9 cellular contexts compared by ENCODE assay signal in the genomic region with DNA sequence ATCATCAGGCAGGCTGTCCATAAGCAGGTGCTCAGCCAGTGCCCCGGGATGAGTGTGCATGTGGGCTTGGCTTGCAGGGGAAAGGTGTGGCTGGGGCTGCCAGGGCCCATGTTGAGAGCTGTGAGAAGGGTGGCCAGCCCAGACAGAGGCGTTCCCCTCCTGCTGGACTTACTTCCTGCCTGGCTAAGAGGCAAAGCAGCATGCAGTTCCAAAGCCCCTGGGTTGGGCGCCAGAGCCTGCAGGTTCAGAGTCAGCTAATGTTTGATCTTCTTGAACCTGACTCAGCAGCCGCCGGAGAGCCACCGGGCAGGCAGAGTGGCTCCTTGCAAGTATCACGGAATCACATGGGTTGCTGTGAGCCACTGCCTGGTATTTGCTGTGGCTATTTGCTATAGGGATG.
A peak's percentile ranks its signal among the peaks of the same experiment; 100 is the strongest.
DNase-seq lines count a peak whose midpoint lies in the region; TF ChIP-seq lines count a peak whose summit lies in the region.
"Had no signal": no experiment of that assay in that cellular context is flagged by ENCODE, and none has a peak within 500 bp of the region (broad histone marks: within the 10 kb centered on the region; RNA-seq: fewer than 3 reads in every experiment).

No MANE protein-coding gene starts in this region.

- H3K36me3 Mint-ChIP-seq in glutamatergic neuron (ENCODE audit: unreplicated experiment), result peaks cover 14% of the 10 kb centered on the region
- no peaks in the 10 kb centered on the region for H3K36me3 Mint-ChIP-seq in type B pancreatic cell

- H3K27ac ChIP-seq in PC-9, result peak overlapping the region; percentile 50

- H3K4me3 Mint-ChIP-seq in glutamatergic neuron (ENCODE audit: unreplicated experiment), result peak overlapping the region; percentile 73
- no peak overlapping the region for H3K4me3 Mint-ChIP-seq in type B pancreatic cell

- POLR2A ChIA-PET in PC-9 (lab: Charles Lee; ENCODE audit: unreplicated experiment), result interaction anchor here (0.5 kb wide), 1 partner anchor 102 kb away, joined by 6 read pairs; no protein-coding TSS in a partner anchor

- intact Hi-C loops in PC-9 (cut with micrococcal nuclease; ENCODE audit: unreplicated experiment), result loop anchor here (1.0 to 10.0 kb wide), 4 partner anchors 127 to 366 kb away; no protein-coding TSS in a partner anchor

- CTCF ChIA-PET in PC-9 (lab: Charles Lee), result interaction anchor here (0.5 to 1.2 kb wide), 3 partner anchors 156 to 169 kb away, joined by 3 to 6 read pairs (median 3); no protein-coding TSS in a partner anchor

- H3K79me2 ChIP-seq in PC-9 (ENCODE audit: low read depth), result no peaks in the 10 kb centered on the region

- peak; percentile 4 for DNase-seq in NCI-H1105 treated with DMSO at 0.1 percent for 48 hours (lab: John Stamatoyannopoulos, UW)
- DNase-seq in NCI-H1105 (lab: John Stamatoyannopoulos, UW), result no peak
- DNase-seq in PC-9, result peak; percentile 87 to 88
- peak; percentile 49 for DNase-seq in glutamatergic neuron
- DNase-seq in type B pancreatic cell (ENCODE audit: extremely low spot score, unreplicated experiment), result no peak
- DNase-seq in pons (ENCODE audit: low spot score), result no peak
- no peak for DNase-seq in NCI-H446 treated with DMSO at 0.1 percent for 48 hours (lab: John Stamatoyannopoulos, UW)
- DNase-seq in activated T-cell treated with anti-CD3 and anti-CD28 coated beads, Interleukin-2, amount 50 U/mL, for 48 hours, result no peak
- DNase-seq: stimulated activated naive CD8-positive, alpha-beta T cell treated with anti-CD3 and anti-CD28 coated beads, Interleukin-15, Interleukin-2, amounts not matched to agents 100 U/mL and 50 U/mL, for 24 hours had no signal

- H3K9me3 Mint-ChIP-seq in glutamatergic neuron (ENCODE audit: unreplicated experiment) (peaks cover 12% of the 10 kb centered on the region), type B pancreatic cell (peaks cover 10% of the 10 kb centered on the region)

- H3K9me3 ChIP-seq in PC-9 (ENCODE audit: insufficient read depth, low read depth), result no peaks in the 10 kb centered on the region

- no peak for TF ChIP-seq CTCF in PC-9 (conservative IDR thresholded peaks at IDR 0.05)
- TF ChIP-seq CTCF in glutamatergic neuron (IDR thresholded peaks at IDR 0.05; ENCODE audit: partially characterized antibody, unreplicated experiment), result no peak
- no peak for TF ChIP-seq CTCF in type B pancreatic cell (conservative IDR thresholded peaks at IDR 0.05)

- no peaks in the 10 kb centered on the region for H4K20me1 ChIP-seq in PC-9 (ENCODE audit: insufficient read depth)

- H2AFZ ChIP-seq in PC-9, result peak overlapping the region; percentile 56; the same call in 1 of the 2 replicates

- H3K36me3 ChIP-seq in PC-9 (ENCODE audit: low read depth), result no peaks in the 10 kb centered on the region

- peak overlapping the region; percentile 11 for H3K4me2 ChIP-seq in PC-9

- BruUV-seq in PC-9 (replicated peaks; lab: Mats Ljungman, UMichigan), result no TSS peak

- H3K4me3 ChIP-seq in PC-9, result no peak overlapping the region

- peaks cover 11% of the 10 kb centered on the region; the same call in 1 of the 2 replicates for H3F3A ChIP-seq in PC-9 (ENCODE audit: insufficient read depth, low read depth)

- no peaks in the 10 kb centered on the region for H3K9me2 ChIP-seq in PC-9 (ENCODE audit: insufficient read depth)

- H3K27ac Mint-ChIP-seq in glutamatergic neuron (ENCODE audit: unreplicated experiment) (peak overlapping the region; percentile 94), type B pancreatic cell (peak overlapping the region; percentile 74)

- no peaks in the 10 kb centered on the region for H3K27me3 ChIP-seq in PC-9 (ENCODE audit: insufficient read depth, low read depth)

- peaks cover 45% of the 10 kb centered on the region for H3K4me1 Mint-ChIP-seq in glutamatergic neuron (ENCODE audit: low read depth, unreplicated experiment)
- H3K4me1 Mint-ChIP-seq in type B pancreatic cell (ENCODE audit: unreplicated experiment), result peaks cover 20% of the 10 kb centered on the region

- H3K4me1 ChIP-seq in PC-9 (replicated peaks; ENCODE audit: insufficient read depth), result peaks cover 21% of the 10 kb centered on the region; the same call in 1 of the 2 replicates

- H3K27me3 Mint-ChIP-seq in glutamatergic neuron (ENCODE audit: unreplicated experiment) (peaks cover 13% of the 10 kb centered on the region), type B pancreatic cell (no peaks in the 10 kb centered on the region)

Comparison
In these comparisons a context has a peak if more than half of its experiments do, and no peak if none do; other contexts are left out.
1. DNase-seq: peak in NCI-H1105 treated with DMSO at 0.1 percent for 48 hours (single experiment), PC-9 (2 of 2) and glutamatergic neuron (single experiment); none in NCI-H1105 (single experiment), type B pancreatic cell (single experiment), pons (single experiment), NCI-H446 treated with DMSO at 0.1 percent for 48 hours (single experiment) and activated T-cell treated with anti-CD3 and anti-CD28 coated beads, Interleukin-2, amount 50 U/mL, for 48 hours (0 of 2).